15 cellular contexts compared by ENCODE assay signal in genomic region chr13:22103628-22104027, GRCh38.
"Had no signal": no experiment of that assay in that cellular context is flagged by ENCODE, and none has a peak within 500 bp of the region (broad histone marks: within the 10 kb centered on the region; RNA-seq: fewer than 3 reads in every experiment).

No MANE protein-coding gene starts in this region.

- H3K4me1 Mint-ChIP-seq: memory B cell had no signal

- H3K36me3 ChIP-seq: adrenal gland, tibial nerve, uterus had no signal

- H3K4me3 ChIP-seq: adrenal gland, mucosa of descending colon, tibial nerve, uterus had no signal

- ATAC-seq: left ventricle myocardium superior; naive thymus-derived CD4-positive, alpha-beta T cell had no signal

- H3K27me3 ChIP-seq: adrenal gland, tibial nerve, uterus had no signal

- H3K4me1 ChIP-seq: uterus had no signal

- H3K9me3 ChIP-seq: adrenal gland, uterus had no signal

- DNase-seq: activated CD4-positive, alpha-beta T cell treated with anti-CD3 and anti-CD28 coated beads, Interleukin-2, amount 50 U/mL, for 48 hours; activated naive CD4-positive, alpha-beta T cell treated with anti-CD3 and anti-CD28 coated beads for 36 hours; adrenal gland; foreskin fibroblast; hippocampal formation; left ventricle myocardium superior; naive thymus-derived CD4-positive, alpha-beta T cell; retina; stimulated activated CD4-positive, alpha-beta T cell treated with anti-CD3 and anti-CD28 coated beads, Interleukin-12 subunit alpha, Interleukin-12 subunit beta, amount 100 ng/mL, for 4 hours; stimulated activated CD4-positive, alpha-beta T cell treated with anti-CD3 and anti-CD28 coated beads, Interleukin-2, amount 100 ng/mL, for 24 hours; substantia nigra; uterus had no signal

- H3K27ac ChIP-seq: adrenal gland, tibial nerve, uterus had no signal

- H3K27ac Mint-ChIP-seq: activated naive CD4-positive, alpha-beta T cell treated with anti-CD3 and anti-CD28 coated beads for 36 hours; memory B cell; naive thymus-derived CD4-positive, alpha-beta T cell had no signal

- H3K4me3 Mint-ChIP-seq: activated naive CD4-positive, alpha-beta T cell treated with anti-CD3 and anti-CD28 coated beads for 36 hours; memory B cell; naive thymus-derived CD4-positive, alpha-beta T cell had no signal

- H3K27me3 Mint-ChIP-seq: naive thymus-derived CD4-positive, alpha-beta T cell had no signal
